Comparison of ENCODE assay signal across 15 cellular contexts in the genomic region with DNA sequence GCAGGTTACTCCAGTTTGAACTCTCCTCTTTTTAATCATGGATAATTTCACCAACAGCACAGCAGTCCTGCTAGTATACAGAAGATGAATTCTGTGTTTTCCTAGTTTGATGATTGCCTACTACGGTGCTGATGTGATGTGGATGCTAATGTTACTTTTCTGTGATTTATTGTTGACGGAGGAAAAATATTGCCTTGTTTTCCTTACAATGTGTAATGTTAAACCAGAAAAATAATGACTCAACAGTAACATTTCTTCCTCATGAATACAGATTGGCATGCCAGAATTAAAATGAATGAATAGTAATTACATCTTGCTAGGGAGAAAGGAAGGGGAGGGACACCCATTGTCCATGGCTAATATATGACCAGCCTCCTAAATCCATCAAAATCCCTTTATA.
"Had no signal": no experiment of that assay in that cellular context is flagged by ENCODE, and none has a peak within 500 bp of the region (broad histone marks: within the 10 kb centered on the region; RNA-seq: fewer than 3 reads in every experiment).

No MANE protein-coding gene starts in this region.

- H3K36me3 ChIP-seq: neutrophil, right lobe of liver, thoracic aorta, transverse colon had no signal

- H3K27ac ChIP-seq: foreskin keratinocyte, hepatocyte, neutrophil, right lobe of liver, thoracic aorta, transverse colon had no signal

- H3K4me1 ChIP-seq: foreskin keratinocyte, right lobe of liver, transverse colon had no signal

- H3K9me3 ChIP-seq: mucosa of descending colon, neutrophil, right lobe of liver, thoracic aorta, transverse colon had no signal

- H3K27me3 ChIP-seq: foreskin keratinocyte, hepatocyte, neutrophil, right lobe of liver, transverse colon had no signal

- H3K4me3 ChIP-seq: hepatocyte, mucosa of descending colon, right lobe of liver, thoracic aorta, transverse colon had no signal

- DNase-seq: erythroblast; foreskin keratinocyte; kidney glomerular epithelial cell; mammary epithelial cell; mucosa of descending colon; naive thymus-derived CD8-positive, alpha-beta T cell; right lobe of liver; stimulated activated CD4-positive, alpha-beta T cell treated with anti-CD3 and anti-CD28 coated beads, Interleukin-1b, Interleukin-23, amount 100 ng/mL, for 48 hours; stimulated activated CD4-positive, alpha-beta T cell treated with anti-CD3 and anti-CD28 coated beads, Interleukin-4, amount 100 ng/mL, for 4 hours; stimulated activated naive B cell treated with anti-CD40 and anti-IgM and Interleukin-4, amounts not matched to agents 10 μg/mL and 1 μg/mL and 100 μg/mL, for 72 hours; stimulated activated naive CD8-positive, alpha-beta T cell treated with anti-CD3 and anti-CD28 coated beads, Interleukin-15, amount 100 ng/mL, for 72 hours; transverse colon had no signal
